ENCODE assay signal across 8 cellular contexts in the genomic region with DNA sequence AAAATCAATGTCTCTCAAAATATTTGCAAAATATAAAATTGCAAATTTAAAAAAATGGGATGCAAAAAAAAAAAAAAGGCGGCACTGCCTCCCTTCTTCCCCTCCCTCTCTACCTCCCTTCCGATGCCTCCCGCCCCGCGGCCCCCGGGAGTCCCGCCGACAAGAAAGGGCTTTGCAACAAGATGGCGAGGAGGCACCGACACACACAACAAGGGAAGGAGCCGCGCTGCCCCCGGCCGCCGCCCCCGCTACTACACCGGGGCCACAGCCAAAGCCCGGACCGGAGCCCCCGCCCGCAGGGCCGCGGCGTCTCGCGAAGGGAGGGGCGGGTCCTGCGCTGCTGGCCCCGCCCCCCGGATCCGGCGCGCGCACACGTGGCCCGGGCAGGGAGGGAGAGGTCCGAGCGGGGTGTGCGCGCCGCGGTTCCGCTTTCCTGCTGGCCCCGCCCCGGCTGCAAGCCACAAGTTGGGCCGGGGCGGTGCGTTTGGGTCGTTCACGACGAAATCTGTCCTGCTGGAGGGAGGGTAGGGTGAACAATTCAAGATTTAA. TPM values are rescaled to one million over a fixed set of nuclear protein-coding genes. Genes with fewer than 3 reads are reported as not detected.
DNase-seq lines count a peak whose midpoint lies in the region; ATAC-seq, FAIRE-seq and TF ChIP-seq lines count a peak whose summit lies in the region.

A gene with protein sequence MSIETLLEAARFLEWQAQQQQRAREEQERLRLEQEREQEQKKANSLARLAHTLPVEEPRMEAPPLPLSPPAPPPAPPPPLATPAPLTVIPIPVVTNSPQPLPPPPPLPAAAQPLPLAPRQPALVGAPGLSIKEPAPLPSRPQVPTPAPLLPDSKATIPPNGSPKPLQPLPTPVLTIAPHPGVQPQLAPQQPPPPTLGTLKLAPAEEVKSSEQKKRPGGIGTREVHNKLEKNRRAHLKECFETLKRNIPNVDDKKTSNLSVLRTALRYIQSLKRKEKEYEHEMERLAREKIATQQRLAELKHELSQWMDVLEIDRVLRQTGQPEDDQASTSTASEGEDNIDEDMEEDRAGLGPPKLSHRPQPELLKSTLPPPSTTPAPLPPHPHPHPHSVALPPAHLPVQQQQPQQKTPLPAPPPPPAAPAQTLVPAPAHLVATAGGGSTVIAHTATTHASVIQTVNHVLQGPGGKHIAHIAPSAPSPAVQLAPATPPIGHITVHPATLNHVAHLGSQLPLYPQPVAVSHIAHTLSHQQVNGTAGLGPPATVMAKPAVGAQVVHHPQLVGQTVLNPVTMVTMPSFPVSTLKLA (minus strand): TSS at position 184 of the 549 bp plus-strand sequence. CDS start 348 bp downstream, outside the sequence.

- H2AFZ ChIP-seq in neuron (ENCODE audit: low read depth, low read length), result peak within 1 kb of the TSS; percentile 31

- peak within 1 kb of the TSS; percentile 90 to 100 for H3K9ac ChIP-seq in stomach smooth muscle (ENCODE audit: low read length in 2 of 2)

- H3K27ac ChIP-seq in foreskin keratinocyte (peak within 1 kb of the TSS; percentile 96), stomach smooth muscle (ENCODE audit: low read length) (peak within 1 kb of the TSS; percentile 99)

- H3K4me1 ChIP-seq in foreskin keratinocyte (peaks cover 18% of the 10 kb centered on the region), neuron (ENCODE audit: insufficient read depth, low read length) (peaks cover 37% of the 10 kb centered on the region), stomach smooth muscle (ENCODE audit: control insufficient read depth, insufficient read depth, low read length) (peaks cover 73% of the 10 kb centered on the region)

- peak; percentile 5 for TF ChIP-seq CTCF in foreskin keratinocyte (conservative IDR thresholded peaks at IDR 0.05)

- H3K36me3 ChIP-seq in neuron (ENCODE audit: insufficient read depth, low read length), result peaks cover 4% of the 10 kb centered on the region
- no peaks in the 10 kb centered on the region for H3K36me3 ChIP-seq in stomach smooth muscle (ENCODE audit: control insufficient read depth in 2 of 2, insufficient read depth in 2 of 2, low read length in 2 of 2)

- ATAC-seq in foreskin keratinocyte, result peak; percentile 18

- peak within 1 kb of the TSS; percentile 96 for H3K4me3 ChIP-seq in neuron (ENCODE audit: low read length)
- peak within 1 kb of the TSS; percentile 96 for H3K4me3 ChIP-seq in stomach smooth muscle (ENCODE audit: low read length in 2 of 2)

- no peak for FAIRE-seq in H54 (lab: Jason Lieb, UNC)

- 0 out of 2 replicates have a peak, but pooled peaks have one; percentile 30 for TF ChIP-seq POLR2A in H54 (IDR thresholded peaks at IDR 0.05; ENCODE audit: low read depth, low read length)

- H3K9me3 ChIP-seq in neuron (ENCODE audit: low read length) (no peaks in the 10 kb centered on the region), stomach smooth muscle (ENCODE audit: control insufficient read depth in 2 of 2, low read length in 2 of 2) (no peaks in the 10 kb centered on the region)

- H3K27me3 ChIP-seq in foreskin keratinocyte (no peaks in the 10 kb centered on the region), neuron (ENCODE audit: insufficient read depth, low read length) (no peaks in the 10 kb centered on the region), stomach smooth muscle (ENCODE audit: control insufficient read depth in 1 of 2, insufficient read depth in 2 of 2, low read length in 2 of 2) (no peaks in the 10 kb centered on the region)

- DNase-seq in EL (peak; percentile 95), H54 (ENCODE audit: insufficient read length, low spot score) (peak; percentile 84), M059J (ENCODE audit: low read depth) (peak; percentile 90), SIG-M5 (lab: John Stamatoyannopoulos, UW) (peak; percentile 36), activated gamma-delta T cell treated with Interleukin-2 at 50 U/mL for 16 hours (peak; percentile 94), foreskin keratinocyte (peak in 1 of 2 donors; percentile 93)

RNA-seq across cellular contexts. Expression of the gene that starts here (rescaled TPM):
- total RNA-seq in M059J (2014; rRNA removed; shearing (Covaris generic)), result 1.5 and 3.2 TPM in 2 replicates
- 5.3 and 5.9 TPM in 2 replicates for total RNA-seq in foreskin keratinocyte
- polyA plus RNA-seq in foreskin keratinocyte, result 4.5 and 4.7 TPM in 2 replicates
